In the genomic region with DNA sequence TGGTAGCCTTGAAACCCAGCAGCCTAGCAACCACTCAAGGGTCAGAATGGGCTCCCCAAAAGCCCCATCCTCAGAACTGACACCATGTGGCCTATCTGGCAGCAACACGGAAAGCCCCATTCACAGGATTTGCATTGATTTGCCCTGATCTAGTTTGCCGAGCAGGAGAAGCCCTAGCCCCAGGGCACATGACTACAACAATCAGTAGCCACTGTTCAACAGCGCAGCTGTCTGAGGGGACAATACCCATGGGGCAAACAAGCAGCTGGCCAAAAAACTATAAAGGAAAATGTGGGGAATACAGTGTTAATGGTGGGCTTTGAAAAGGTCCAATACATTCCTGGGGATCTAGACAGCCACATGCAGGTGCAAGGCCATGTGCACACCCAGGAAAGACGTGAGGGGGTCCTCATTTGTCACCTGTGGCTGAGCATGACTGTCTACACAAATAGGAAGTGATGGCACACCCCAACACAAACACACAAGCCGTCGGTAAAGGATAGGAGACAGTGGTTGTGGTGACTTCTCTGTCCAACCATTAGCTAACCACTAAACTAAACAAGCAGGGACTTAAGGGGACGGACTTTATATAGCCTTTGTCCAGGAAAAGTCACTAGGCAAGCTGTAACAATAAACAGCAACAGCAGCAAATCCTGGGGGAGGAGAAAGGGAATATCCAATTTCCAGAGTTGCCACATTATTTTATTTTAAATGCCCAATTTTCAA, we compare ENCODE assay signal across 11 cellular contexts.
A peak's percentile ranks its signal among the peaks of the same experiment; 100 is the strongest.
DNase-seq lines count a peak whose midpoint lies in the region; ATAC-seq, FAIRE-seq and TF ChIP-seq lines count a peak whose summit lies in the region.
"Had no signal": no experiment of that assay in that cellular context is flagged by ENCODE, and none has a peak within 500 bp of the region (broad histone marks: within the 10 kb centered on the region; RNA-seq: fewer than 3 reads in every experiment).

No MANE protein-coding gene starts in this region.

- H3K4me3 ChIP-seq in pancreas = no peak overlapping the region
- H3K4me3 ChIP-seq: thoracic aorta had no signal

- intact Hi-C loops in sciatic nerve (cut with DNase I) (no loop called here), pancreas (cut with DNase I) (no loop called here)

- peak; percentile 67 for DNase-seq in NCI-H69 (lab: John Stamatoyannopoulos, UW)
- DNase-seq in sciatic nerve (ENCODE audit: low spot score) = no peak
- DNase-seq in pancreas = no peak
- DNase-seq in glomerular visceral epithelial cell (ENCODE audit: extremely low spot score) = no peak
- no peak for DNase-seq in activated naive CD4-positive, alpha-beta T cell treated with anti-CD3 and anti-CD28 coated beads, Interleukin-2, amount 50 U/mL, for 72 hours (ENCODE audit: low spot score in 2 of 2)
- DNase-seq in NCI-H2227 (lab: John Stamatoyannopoulos, UW; ENCODE audit: unreplicated experiment) = no peak
- DNase-seq: NCI-H524 treated with DMSO at 0.1 percent for 48 hours had no signal

- WGBS in pancreas, 2 donors = 90 to 92% methylated on average over 7 of the region's 7 CpGs

- TF ChIP-seq CTCF in pancreas (IDR thresholded peaks at IDR 0.05) = no peak

- peak overlapping the region in 1 of 2 donors; percentile 68 for H3K27ac Mint-ChIP-seq in activated naive CD4-positive, alpha-beta T cell treated with anti-CD3 and anti-CD28 coated beads, Interleukin-2, amount 50 U/mL, for 72 hours

- peaks cover 5% of the 10 kb centered on the region in 2 donors for H3K9me3 Mint-ChIP-seq in activated naive CD4-positive, alpha-beta T cell treated with anti-CD3 and anti-CD28 coated beads, Interleukin-2, amount 50 U/mL, for 72 hours

- peaks cover 0 to 13% (median 0%) of the 10 kb centered on the region in 3 donors for H3K4me1 ChIP-seq in pancreas
- H3K4me1 ChIP-seq: parathyroid adenoma had no signal

- no peaks in the 10 kb centered on the region for H3K27me3 ChIP-seq in pancreas

- H3K27ac ChIP-seq in pancreas = no peak overlapping the region
- H3K27ac ChIP-seq: parathyroid adenoma had no signal

- peaks cover 4 to 66% (median 34%) of the 10 kb centered on the region in 3 donors for H3K36me3 ChIP-seq in pancreas

- H3K9me3 ChIP-seq in pancreas = no peaks in the 10 kb centered on the region
- H3K9me3 ChIP-seq: thoracic aorta had no signal

- ATAC-seq in GM18909 (IDR thresholded peaks at IDR 0.05; ENCODE audit: poor library complexity, unreplicated experiment) (peak; percentile 56), HG02759 (IDR thresholded peaks at IDR 0.05; ENCODE audit: unreplicated experiment) (peak; percentile 57), sciatic nerve (peak; percentile 92), pancreas (no peak)
- no peak for ATAC-seq in activated naive CD4-positive, alpha-beta T cell treated with anti-CD3 and anti-CD28 coated beads, Interleukin-2, amount 50 U/mL, for 72 hours

- FAIRE-seq in pancreas (lab: Jason Lieb, UNC) = no peak

- peaks cover 49 to 62% of the 10 kb centered on the region in 2 donors for H3K36me3 Mint-ChIP-seq in activated naive CD4-positive, alpha-beta T cell treated with anti-CD3 and anti-CD28 coated beads, Interleukin-2, amount 50 U/mL, for 72 hours

Comparison
In these comparisons a context has a peak if more than half of its experiments do, and no peak if none do; other contexts are left out.
1. ATAC-seq: peak in GM18909 (single experiment), HG02759 (single experiment) and sciatic nerve (single experiment); none in pancreas (0 of 4) and activated naive CD4-positive, alpha-beta T cell treated with anti-CD3 and anti-CD28 coated beads, Interleukin-2, amount 50 U/mL, for 72 hours (0 of 2).